In the genomic region with DNA sequence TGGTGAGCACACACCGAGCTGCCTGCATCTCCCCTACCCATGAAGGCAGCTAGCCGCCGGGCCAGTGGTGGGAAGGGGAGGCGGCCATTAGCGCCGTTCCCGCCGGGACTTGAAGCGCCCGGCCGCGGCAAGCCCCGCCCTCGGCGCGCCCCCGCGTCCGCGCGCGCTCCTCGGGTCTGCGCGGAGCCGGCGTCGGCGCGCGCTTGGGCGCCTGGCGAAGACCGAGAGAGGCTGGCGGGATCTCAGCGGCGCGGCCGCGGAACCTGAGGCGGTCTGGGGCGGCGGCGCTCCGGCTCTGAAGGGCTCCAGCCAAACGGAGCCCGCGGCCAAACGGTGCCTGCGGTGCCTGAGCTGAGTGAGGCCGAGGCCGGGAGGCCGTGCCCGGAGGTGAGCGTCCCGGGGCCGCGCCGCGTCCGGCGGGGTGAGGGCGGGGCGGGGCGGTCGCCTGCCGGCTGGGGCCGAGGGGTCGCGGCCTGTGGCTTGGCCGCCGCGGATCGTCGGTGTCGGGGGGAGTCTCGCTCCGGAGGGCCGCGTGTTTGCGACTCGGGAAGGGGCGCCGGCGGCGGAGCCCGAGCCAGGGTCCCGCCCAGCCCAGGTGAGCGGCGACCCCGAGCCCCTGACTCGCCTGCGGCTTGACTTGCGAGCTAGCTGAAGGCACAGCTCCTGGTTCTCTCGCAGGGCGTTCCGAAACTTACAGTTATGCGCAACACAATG, we compare ENCODE assay signal across 1 cellular context.
A peak's percentile ranks its signal among the peaks of the same experiment; 100 is the strongest.
TF ChIP-seq lines count a peak whose summit lies in the region.

Gene UBXN2A (plus strand): TSS at position 202 of the 714 bp plus-strand sequence. CDS start 17,852 bp downstream, outside the sequence.

TF ChIP-seq in HepG2, 621 proteins besides CTCF, POLR2A, EP300 and RAD21 (continued from another document):
- TF ChIP-seq ZBTB14 (CRISPR knock-in tag; IDR thresholded peaks at IDR 0.05) (peak; percentile 96), ZFP36 (IDR thresholded peaks at IDR 0.05; ENCODE audit: borderline replicate concordance, low read depth, low read length, partially characterized antibody) (no peak), NBN (conservative IDR thresholded peaks at IDR 0.05) (no peak), ZKSCAN8 (CRISPR knock-in tag; IDR thresholded peaks at IDR 0.05; ENCODE audit: borderline replicate concordance) (no peak), ZNF282 (IDR thresholded peaks at IDR 0.05; ENCODE audit: partially characterized antibody) (no peak), ZMAT3 (CRISPR knock-in tag; conservative IDR thresholded peaks at IDR 0.05) (peak; percentile 78; the same call in 1 of the 2 replicates), MYPOP (CRISPR knock-in tag; IDR thresholded peaks at IDR 0.05) (peak; percentile 57; the same call in 1 of the 2 replicates), ZFY (CRISPR knock-in tag; IDR thresholded peaks at IDR 0.05) (peak; percentile 97), ZFP36L2 (CRISPR knock-in tag; IDR thresholded peaks at IDR 0.05) (no peak), SOX5 (CRISPR knock-in tag; IDR thresholded peaks at IDR 0.05; ENCODE audit: borderline replicate concordance) (peak; percentile 9; the same call in 1 of the 2 replicates), ZNF331 (CRISPR knock-in tag; IDR thresholded peaks at IDR 0.05) (peak; percentile 31; the same call in 1 of the 2 replicates), BRCA1 (CRISPR knock-in tag; IDR thresholded peaks at IDR 0.05) (no peak), ZMYM2 (CRISPR knock-in tag; IDR thresholded peaks at IDR 0.05) (no peak), ZNF20 (CRISPR knock-in tag; IDR thresholded peaks at IDR 0.05) (no peak), ZNF383 (CRISPR knock-in tag; IDR thresholded peaks at IDR 0.05; ENCODE audit: borderline replicate concordance) (no peak), ZNF17 (CRISPR knock-in tag; IDR thresholded peaks at IDR 0.05) (no peak), ZNF891 (CRISPR knock-in tag; IDR thresholded peaks at IDR 0.05) (peak; percentile 65; the same call in 1 of the 2 replicates)
- TF ChIP-seq, protein P1, sequence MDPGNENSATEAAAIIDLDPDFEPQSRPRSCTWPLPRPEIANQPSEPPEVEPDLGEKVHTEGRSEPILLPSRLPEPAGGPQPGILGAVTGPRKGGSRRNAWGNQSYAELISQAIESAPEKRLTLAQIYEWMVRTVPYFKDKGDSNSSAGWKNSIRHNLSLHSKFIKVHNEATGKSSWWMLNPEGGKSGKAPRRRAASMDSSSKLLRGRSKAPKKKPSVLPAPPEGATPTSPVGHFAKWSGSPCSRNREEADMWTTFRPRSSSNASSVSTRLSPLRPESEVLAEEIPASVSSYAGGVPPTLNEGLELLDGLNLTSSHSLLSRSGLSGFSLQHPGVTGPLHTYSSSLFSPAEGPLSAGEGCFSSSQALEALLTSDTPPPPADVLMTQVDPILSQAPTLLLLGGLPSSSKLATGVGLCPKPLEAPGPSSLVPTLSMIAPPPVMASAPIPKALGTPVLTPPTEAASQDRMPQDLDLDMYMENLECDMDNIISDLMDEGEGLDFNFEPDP (CRISPR knock-in tag; conservative IDR thresholded peaks at IDR 0.05), result no peak
